8 cellular contexts compared by ENCODE assay signal in the genomic region with DNA sequence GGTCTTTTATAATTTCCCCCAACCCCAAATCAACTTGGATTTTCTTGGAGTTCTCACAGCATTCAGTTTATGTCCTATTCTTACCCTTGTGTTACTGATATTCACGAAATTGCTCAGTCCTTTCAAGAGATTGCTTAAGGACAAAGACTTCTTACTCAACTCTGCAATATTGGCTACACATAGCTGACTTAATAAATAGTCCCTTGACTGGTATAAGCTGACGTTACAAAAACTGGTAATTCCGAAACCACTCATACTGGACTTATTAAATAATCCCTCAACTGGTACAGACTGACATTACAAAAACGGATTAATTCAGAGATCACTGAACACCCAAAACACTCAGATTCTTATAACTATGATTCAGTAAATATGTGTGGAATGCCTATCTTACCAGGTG. TPM values are rescaled to one million over a fixed set of nuclear protein-coding genes. Genes with fewer than 3 reads are reported as not detected.
DNase-seq lines count a peak whose midpoint lies in the region; ATAC-seq and TF ChIP-seq lines count a peak whose summit lies in the region.

No MANE protein-coding gene starts in this region.

- DNase-seq in AG10803 (ENCODE audit: low read depth) (peak; percentile 17), LNCaP clone FGC (ENCODE audit: low read depth) (no peak), natural killer cell (no peak), COR-L47 (lab: John Stamatoyannopoulos, UW) (no peak), T1000 (lab: John Stamatoyannopoulos, UW) (no peak), NCI-H1105 treated with DMSO at 0.1 percent for 48 hours (lab: John Stamatoyannopoulos, UW) (no peak), posterior cingulate gyrus (no peak)

- H3K4me3 ChIP-seq in AG10803 (ENCODE audit: low read length): peak overlapping the region; percentile 90
- peak overlapping the region; percentile 78 for H3K4me3 ChIP-seq in LNCaP clone FGC (ENCODE audit: low read depth, low read length)

- H3K36me3 Mint-ChIP-seq in dendritic cell treated with granulocyte-macrophage colony-stimulating factor and Interleukin-4, amounts not matched to agents 40 ng/mL and 50 ng/mL, for 4 days (ENCODE audit: low read depth): peaks cover 84% of the 10 kb centered on the region
- H3K36me3 Mint-ChIP-seq in natural killer cell: peaks cover 37% of the 10 kb centered on the region

- intact Hi-C loops in dendritic cell treated with granulocyte-macrophage colony-stimulating factor and Interleukin-4, amounts not matched to agents 40 ng/mL and 50 ng/mL, for 4 days (cut with micrococcal nuclease): no loop called here
- intact Hi-C loops in natural killer cell (cut with micrococcal nuclease): loop anchor here (10.0 kb wide), 1 partner anchor 60 kb away; no protein-coding TSS in a partner anchor
- intact Hi-C loops in posterior cingulate gyrus (cut with DNase I): loop anchor here (2.0 to 10.0 kb wide), 2 partner anchors 60 to 96 kb away; a partner anchor contains a TSS

- H3K9me3 Mint-ChIP-seq in dendritic cell treated with granulocyte-macrophage colony-stimulating factor and Interleukin-4, amounts not matched to agents 40 ng/mL and 50 ng/mL, for 4 days: peaks cover 70% of the 10 kb centered on the region
- peaks cover 6 to 22% of the 10 kb centered on the region in 2 donors for H3K9me3 Mint-ChIP-seq in natural killer cell

- no peak for ATAC-seq in natural killer cell

- H3K27me3 Mint-ChIP-seq in dendritic cell treated with granulocyte-macrophage colony-stimulating factor and Interleukin-4, amounts not matched to agents 40 ng/mL and 50 ng/mL, for 4 days: no peaks in the 10 kb centered on the region
- H3K27me3 Mint-ChIP-seq in natural killer cell (ENCODE audit: low read depth in 2 of 2): no peaks in the 10 kb centered on the region

- peak overlapping the region; percentile 80 for H3K4me3 Mint-ChIP-seq in dendritic cell treated with granulocyte-macrophage colony-stimulating factor and Interleukin-4, amounts not matched to agents 40 ng/mL and 50 ng/mL, for 4 days
- H3K4me3 Mint-ChIP-seq in natural killer cell: peak overlapping the region; percentile 76

- H3K27ac Mint-ChIP-seq in dendritic cell treated with granulocyte-macrophage colony-stimulating factor and Interleukin-4, amounts not matched to agents 40 ng/mL and 50 ng/mL, for 4 days: peak overlapping the region; percentile 90
- peak overlapping the region; percentile 81 to 84 for H3K27ac Mint-ChIP-seq in natural killer cell

- no peak for TF ChIP-seq CTCF in AG10803 (conservative IDR thresholded peaks at IDR 0.05; ENCODE audit: low read length)
- no peak for TF ChIP-seq CTCF in LNCaP clone FGC (IDR thresholded peaks at IDR 0.05; ENCODE audit: control insufficient read depth, extremely low read depth, insufficient read depth)
- TF ChIP-seq CTCF in natural killer cell (IDR thresholded peaks at IDR 0.05): no peak

- H3K4me1 Mint-ChIP-seq in dendritic cell treated with granulocyte-macrophage colony-stimulating factor and Interleukin-4, amounts not matched to agents 40 ng/mL and 50 ng/mL, for 4 days (ENCODE audit: low read depth): peaks cover 8% of the 10 kb centered on the region
- peaks cover 11 to 21% of the 10 kb centered on the region in 2 donors for H3K4me1 Mint-ChIP-seq in natural killer cell

RNA-seq across cellular contexts. Expression of a gene that starts 0.9 kb away (rescaled TPM):
- 1 to 10 TPM; 3.7 to 9.1 (median 3.7) TPM for total RNA-seq in natural killer cell

RNA-seq across cellular contexts. Expression of a gene that starts 0.9 kb away (rescaled TPM):
- total RNA-seq in natural killer cell: 10 to 100 TPM; 30.6 to 44.6 (median 39.0) TPM

RNA-seq across cellular contexts. Expression of a gene that starts 21.1 kb away (rescaled TPM):
- 10 to 100 TPM; 25.7 to 38.8 (median 28.1) TPM for total RNA-seq in natural killer cell

RNA-seq across cellular contexts. Expression of a gene that starts 47.9 kb away (rescaled TPM):
- total RNA-seq in natural killer cell: 1 to 10 TPM; 2.4 to 6.2 (median 5.4) TPM

RNA-seq across cellular contexts. Expression of a gene that starts 51.3 kb away (rescaled TPM):
- not detected for total RNA-seq in natural killer cell
